ENCODE assay signal across 10 cellular contexts in genomic region chr13:29573190-29573589, GRCh38. TPM values are rescaled to one million over a fixed set of nuclear protein-coding genes. Genes with fewer than 3 reads are reported as not detected.
DNase-seq lines count a peak whose midpoint lies in the region; ATAC-seq and TF ChIP-seq lines count a peak whose summit lies in the region.
"Had no signal": no experiment of that assay in that cellular context is flagged by ENCODE, and none has a peak within 500 bp of the region (broad histone marks: within the 10 kb centered on the region; RNA-seq: fewer than 3 reads in every experiment).

No MANE protein-coding gene starts in this region.

- no peaks in the 10 kb centered on the region for H3K36me3 ChIP-seq in Peyer's patch
- no peaks in the 10 kb centered on the region for H3K36me3 ChIP-seq in upper lobe of right lung
- H3K36me3 ChIP-seq: tibial artery had no signal

- H3K27ac ChIP-seq in Peyer's patch = peak overlapping the region in 3 of 4 donors; percentile 25 to 75 (median 66)
- H3K27ac ChIP-seq in upper lobe of right lung = no peak overlapping the region
- H3K27ac ChIP-seq: tibial artery had no signal

- no peaks in the 10 kb centered on the region for H3K9me3 ChIP-seq in Peyer's patch
- no peaks in the 10 kb centered on the region for H3K9me3 ChIP-seq in upper lobe of right lung
- H3K9me3 ChIP-seq: tibial artery had no signal

- DNase-seq in natural killer cell (no peak), Peyer's patch (peak in 2 of 3 donors; percentile 78 to 82), germinal center (ENCODE audit: low spot score) (peak; percentile 8), upper lobe of right lung (no peak), GM19240 (ENCODE audit: insufficient read length, low spot score) (no peak)
- DNase-seq in natural killer cell treated with Interleukin-12 subunit alpha and Interleukin-12 subunit beta and Interleukin-15 and Interleukin-18, amount 100 ng/mL, for 72 hours (ENCODE audit: low spot score) = no peak
- DNase-seq: activated naive CD4-positive, alpha-beta T cell treated with anti-CD3 and anti-CD28 coated beads for 36 hours had no signal

- H3K4me1 ChIP-seq in Peyer's patch = peaks cover 0 to 33% (median 0%) of the 10 kb centered on the region in 4 donors
- no peaks in the 10 kb centered on the region for H3K4me1 ChIP-seq in upper lobe of right lung

- peak in 2 of 3 donors; percentile 17 to 21 for ATAC-seq in natural killer cell
- ATAC-seq in natural killer cell treated with Interleukin-12 subunit alpha and Interleukin-12 subunit beta and Interleukin-15 and Interleukin-18, amount 100 ng/mL, for 72 hours = no peak
- peak; percentile 78 for ATAC-seq in upper lobe of right lung
- no peak for ATAC-seq in HG03159 (IDR thresholded peaks at IDR 0.05; ENCODE audit: unreplicated experiment)
- no peak for ATAC-seq in HG03342 (IDR thresholded peaks at IDR 0.05; ENCODE audit: unreplicated experiment)

- H3K27ac Mint-ChIP-seq in natural killer cell = peak overlapping the region; percentile 29 to 79
- H3K27ac Mint-ChIP-seq in natural killer cell treated with Interleukin-12 subunit alpha and Interleukin-12 subunit beta and Interleukin-15 and Interleukin-18, amount 100 ng/mL, for 72 hours = no peak overlapping the region
- H3K27ac Mint-ChIP-seq: activated naive CD4-positive, alpha-beta T cell treated with anti-CD3 and anti-CD28 coated beads for 36 hours had no signal

- H3K4me1 Mint-ChIP-seq in natural killer cell = peaks cover 13 to 22% of the 10 kb centered on the region in 2 donors
- peaks cover 8 to 16% of the 10 kb centered on the region in 2 donors for H3K4me1 Mint-ChIP-seq in natural killer cell treated with Interleukin-12 subunit alpha and Interleukin-12 subunit beta and Interleukin-15 and Interleukin-18, amount 100 ng/mL, for 72 hours (ENCODE audit: low read depth in 2 of 2)

- H3K4me3 Mint-ChIP-seq in natural killer cell = no peak overlapping the region
- no peak overlapping the region for H3K4me3 Mint-ChIP-seq in natural killer cell treated with Interleukin-12 subunit alpha and Interleukin-12 subunit beta and Interleukin-15 and Interleukin-18, amount 100 ng/mL, for 72 hours
- H3K4me3 Mint-ChIP-seq: activated naive CD4-positive, alpha-beta T cell treated with anti-CD3 and anti-CD28 coated beads for 36 hours had no signal

- H3K9me3 Mint-ChIP-seq in natural killer cell = no peaks in the 10 kb centered on the region
- H3K9me3 Mint-ChIP-seq in natural killer cell treated with Interleukin-12 subunit alpha and Interleukin-12 subunit beta and Interleukin-15 and Interleukin-18, amount 100 ng/mL, for 72 hours = no peaks in the 10 kb centered on the region
- H3K9me3 Mint-ChIP-seq: activated naive CD4-positive, alpha-beta T cell treated with anti-CD3 and anti-CD28 coated beads for 36 hours had no signal

- TF ChIP-seq POLR2A in Peyer's patch (IDR thresholded peaks at IDR 0.05) = peak in 1 of 2 donors; percentile 30

- H3K4me3 ChIP-seq in Peyer's patch (no peak overlapping the region), upper lobe of right lung (no peak overlapping the region)
- H3K4me3 ChIP-seq: tibial artery had no signal

- no peaks in the 10 kb centered on the region for H3K36me3 Mint-ChIP-seq in natural killer cell
- H3K36me3 Mint-ChIP-seq in natural killer cell treated with Interleukin-12 subunit alpha and Interleukin-12 subunit beta and Interleukin-15 and Interleukin-18, amount 100 ng/mL, for 72 hours = no peaks in the 10 kb centered on the region

- H3K27me3 ChIP-seq in Peyer's patch (no peaks in the 10 kb centered on the region), upper lobe of right lung (no peaks in the 10 kb centered on the region)
- H3K27me3 ChIP-seq: tibial artery had no signal

- H3K27me3 Mint-ChIP-seq in natural killer cell (ENCODE audit: low read depth in 2 of 2) = no peaks in the 10 kb centered on the region
- H3K27me3 Mint-ChIP-seq in natural killer cell treated with Interleukin-12 subunit alpha and Interleukin-12 subunit beta and Interleukin-15 and Interleukin-18, amount 100 ng/mL, for 72 hours = no peaks in the 10 kb centered on the region

- TF ChIP-seq CTCF in natural killer cell (IDR thresholded peaks at IDR 0.05) = no peak
- TF ChIP-seq CTCF in Peyer's patch (IDR thresholded peaks at IDR 0.05) = peak in 1 of 6 experiments; percentile 12
- no peak for TF ChIP-seq CTCF in upper lobe of right lung (IDR thresholded peaks at IDR 0.05)

- intact Hi-C loops in natural killer cell (cut with micrococcal nuclease) = no loop called here
- intact Hi-C loops in upper lobe of right lung (cut with DNase I) = no loop called here

RNA-seq across cellular contexts. Expression of gene SLC7A1, which starts 22.3 kb away (rescaled TPM):
- 10 to 100 TPM in 2 of 3 donors, 1 to 10 TPM in 1; 8.7 to 12.6 (median 10.2) TPM for total RNA-seq in natural killer cell
- 100 to 1,000 TPM in 1 of 2 donors, 10 to 100 TPM in 1; 80.2 to 152 TPM for total RNA-seq in natural killer cell treated with Interleukin-12 subunit alpha and Interleukin-12 subunit beta and Interleukin-15 and Interleukin-18, amount 100 ng/mL, for 72 hours
- 10 to 100 TPM; 26.8 to 44.2 (median 37.5) TPM for total RNA-seq in Peyer's patch
- 30.2 TPM for total RNA-seq in upper lobe of right lung

Comparison
In these comparisons a context has a peak if more than half of its experiments do, and no peak if none do; other contexts are left out.
1. ATAC-seq: peak in natural killer cell (2 of 3) and upper lobe of right lung (single experiment); none in natural killer cell treated with Interleukin-12 subunit alpha and Interleukin-12 subunit beta and Interleukin-15 and Interleukin-18, amount 100 ng/mL, for 72 hours (0 of 2), HG03159 (single experiment) and HG03342 (single experiment).
2. H3K27ac Mint-ChIP-seq: peak in natural killer cell (2 of 2); none in natural killer cell treated with Interleukin-12 subunit alpha and Interleukin-12 subunit beta and Interleukin-15 and Interleukin-18, amount 100 ng/mL, for 72 hours (0 of 2).
3. DNase-seq: peak in Peyer's patch (2 of 3) and germinal center (single experiment); none in natural killer cell (single experiment), natural killer cell treated with Interleukin-12 subunit alpha and Interleukin-12 subunit beta and Interleukin-15 and Interleukin-18, amount 100 ng/mL, for 72 hours (single experiment), upper lobe of right lung (single experiment) and GM19240 (single experiment).